Comparison of ENCODE assay signal across 18 cellular contexts in genomic region chr2:71362447-71362846, GRCh38.
"Had no signal": no experiment of that assay in that cellular context is flagged by ENCODE, and none has a peak within 500 bp of the region (broad histone marks: within the 10 kb centered on the region; RNA-seq: fewer than 3 reads in every experiment).

No MANE protein-coding gene starts in this region.

- H3K27me3 Mint-ChIP-seq: effector memory CD8-positive, alpha-beta T cell; stimulated activated naive B cell treated with anti-CD40 and anti-IgM and Interleukin-4, amounts not matched to agents 10 μg/mL and 1 μg/mL and 100 μg/mL, for 72 hours had no signal

- H3K4me3 Mint-ChIP-seq: effector memory CD8-positive, alpha-beta T cell; stimulated activated naive B cell treated with anti-CD40 and anti-IgM and Interleukin-4, amounts not matched to agents 10 μg/mL and 1 μg/mL and 100 μg/mL, for 72 hours had no signal

- H3K9me3 Mint-ChIP-seq: effector memory CD8-positive, alpha-beta T cell; stimulated activated naive B cell treated with anti-CD40 and anti-IgM and Interleukin-4, amounts not matched to agents 10 μg/mL and 1 μg/mL and 100 μg/mL, for 72 hours had no signal

- H3K4me1 ChIP-seq: lower lobe of right lung, transverse colon had no signal

- H3K4me3 ChIP-seq: heart right ventricle, lower lobe of right lung, ovary, transverse colon, vagina had no signal

- ATAC-seq: effector memory CD8-positive, alpha-beta T cell; heart right ventricle; left colon; lower lobe of right lung; SK-N-SH treated with all-trans-retinoic acid at 6 μM for 48 hours; stimulated activated naive B cell treated with anti-CD40 and anti-IgM and Interleukin-4, amounts not matched to agents 10 μg/mL and 1 μg/mL and 100 μg/mL, for 72 hours had no signal

- H3K9me3 ChIP-seq: heart right ventricle, lower lobe of right lung, ovary, transverse colon, vagina had no signal

- DNase-seq: activated CD8-positive, alpha-beta memory T cell treated with anti-CD3 and anti-CD28 coated beads for 24 hours; activated effector memory CD4-positive, alpha-beta T cell treated with Interleukin-2 at 50 U/mL for 16 hours; aorta; dermis blood vessel endothelial cell; effector memory CD8-positive, alpha-beta T cell; heart right ventricle; left colon; lower lobe of right lung; midbrain; ovary; stimulated activated CD4-positive, alpha-beta T cell treated with anti-CD3 and anti-CD28 coated beads, Interleukin-12 subunit alpha, Interleukin-12 subunit beta, amount 100 ng/mL, for 4 hours; stimulated activated CD4-positive, alpha-beta T cell treated with anti-CD3 and anti-CD28 coated beads, Interleukin-2, amount 100 ng/mL, for 24 hours; stimulated activated naive B cell treated with anti-CD40 and anti-IgM and Interleukin-4, amounts not matched to agents 10 μg/mL and 1 μg/mL and 100 μg/mL, for 72 hours; T-helper 1 cell; T1000; transverse colon had no signal

- H3K36me3 ChIP-seq: ovary had no signal

- H3K27ac ChIP-seq: heart right ventricle, lower lobe of right lung, ovary, transverse colon, vagina had no signal

- H3K27me3 ChIP-seq: heart right ventricle, ovary, transverse colon, vagina had no signal

- H3K27ac Mint-ChIP-seq: stimulated activated naive B cell treated with anti-CD40 and anti-IgM and Interleukin-4, amounts not matched to agents 10 μg/mL and 1 μg/mL and 100 μg/mL, for 72 hours had no signal
